7 cellular contexts compared by ENCODE assay signal in the genomic region with DNA sequence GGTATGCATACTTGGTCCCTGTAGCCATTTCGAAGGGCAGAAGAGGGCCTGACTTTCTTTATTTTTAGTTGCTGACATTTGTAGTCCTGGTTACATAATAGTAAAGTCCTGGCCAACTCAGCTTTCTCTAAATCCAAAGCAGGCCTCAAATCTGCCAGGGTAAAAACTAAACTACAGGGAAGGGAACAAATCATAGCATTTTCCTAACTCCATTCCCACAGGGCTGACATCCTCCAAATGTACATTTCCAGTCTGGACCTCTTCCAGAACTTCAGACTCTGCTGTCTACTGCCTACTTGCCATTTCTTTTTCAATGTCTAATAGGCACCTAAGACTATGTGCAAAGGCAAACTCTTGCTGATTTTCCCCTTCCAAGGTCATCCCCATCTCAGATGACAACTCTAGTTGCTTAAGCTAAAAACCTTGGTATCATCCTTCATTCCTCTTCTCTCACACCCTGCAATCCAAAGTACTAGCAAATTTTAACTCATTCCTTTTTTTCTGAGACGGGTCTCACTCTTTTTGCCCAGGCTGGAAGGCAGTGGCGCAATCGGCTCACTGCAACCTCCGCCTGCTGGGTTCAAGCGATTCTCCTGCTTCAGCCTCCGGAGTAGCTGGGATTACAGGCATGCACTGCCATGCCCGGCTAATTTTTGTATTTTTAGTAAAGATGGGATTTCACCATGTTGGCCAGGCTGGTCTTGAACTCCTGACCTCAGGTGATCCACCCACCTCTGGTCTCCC. TPM values are rescaled to one million over a fixed set of nuclear protein-coding genes. Genes with fewer than 3 reads are reported as not detected.
DNase-seq lines count a peak whose midpoint lies in the region; ATAC-seq and TF ChIP-seq lines count a peak whose summit lies in the region.

No MANE protein-coding gene starts in this region.

- DNase-seq in HFFc6: no peak
- no peak for DNase-seq in activated T-helper 1 cell treated with anti-CD3 and anti-CD28 coated beads, Interleukin-12 subunit alpha, Interleukin-12 subunit beta, Interleukin-2, Interleukin-4 antibody, amounts not matched to agents 30 ng/mL and 10 ng/mL and 1 ng/mL, durations not matched to agents 14 hours and 24 hours and 36 hours (ENCODE audit: low spot score)
- no peak for DNase-seq in glutamatergic neuron
- no peak for DNase-seq in glomerular visceral epithelial cell (ENCODE audit: extremely low spot score)
- no peak for DNase-seq in NCI-H345 treated with DMSO at 0.1 percent for 48 hours (lab: John Stamatoyannopoulos, UW; ENCODE audit: unreplicated experiment)

- H3K4me3 Mint-ChIP-seq in HFFc6: peak overlapping the region; percentile 89
- peak overlapping the region; percentile 97 for H3K4me3 Mint-ChIP-seq in activated T-helper 1 cell treated with anti-CD3 and anti-CD28 coated beads, Interleukin-12 subunit alpha, Interleukin-12 subunit beta, Interleukin-2, Interleukin-4 antibody, amounts not matched to agents 30 ng/mL and 10 ng/mL and 1 ng/mL, durations not matched to agents 14 hours and 24 hours and 36 hours
- H3K4me3 Mint-ChIP-seq in glutamatergic neuron (ENCODE audit: unreplicated experiment): peak overlapping the region; percentile 95
- H3K4me3 Mint-ChIP-seq in stimulated activated memory B cell treated with anti-CD40 and anti-IgM and Interleukin-4, amounts not matched to agents 10 μg/mL and 1 μg/mL and 100 μg/mL, for 72 hours: peak overlapping the region; percentile 94

- no peaks in the 10 kb centered on the region for H3K9me3 Mint-ChIP-seq in HFFc6
- no peaks in the 10 kb centered on the region for H3K9me3 Mint-ChIP-seq in activated T-helper 1 cell treated with anti-CD3 and anti-CD28 coated beads, Interleukin-12 subunit alpha, Interleukin-12 subunit beta, Interleukin-2, Interleukin-4 antibody, amounts not matched to agents 30 ng/mL and 10 ng/mL and 1 ng/mL, durations not matched to agents 14 hours and 24 hours and 36 hours
- peaks cover 38% of the 10 kb centered on the region for H3K9me3 Mint-ChIP-seq in glutamatergic neuron (ENCODE audit: unreplicated experiment)
- no peaks in the 10 kb centered on the region for H3K9me3 Mint-ChIP-seq in stimulated activated memory B cell treated with anti-CD40 and anti-IgM and Interleukin-4, amounts not matched to agents 10 μg/mL and 1 μg/mL and 100 μg/mL, for 72 hours

- intact Hi-C loops in activated T-helper 1 cell treated with anti-CD3 and anti-CD28 coated beads, Interleukin-12 subunit alpha, Interleukin-12 subunit beta, Interleukin-2, Interleukin-4 antibody, amounts not matched to agents 30 ng/mL and 10 ng/mL and 1 ng/mL, durations not matched to agents 14 hours and 24 hours and 36 hours (cut with micrococcal nuclease): no loop called here

- peak overlapping the region; percentile 99 for H3K27ac Mint-ChIP-seq in HFFc6
- no peak overlapping the region for H3K27ac Mint-ChIP-seq in activated T-helper 1 cell treated with anti-CD3 and anti-CD28 coated beads, Interleukin-12 subunit alpha, Interleukin-12 subunit beta, Interleukin-2, Interleukin-4 antibody, amounts not matched to agents 30 ng/mL and 10 ng/mL and 1 ng/mL, durations not matched to agents 14 hours and 24 hours and 36 hours
- H3K27ac Mint-ChIP-seq in glutamatergic neuron (ENCODE audit: unreplicated experiment): peak overlapping the region; percentile 91
- peak overlapping the region; percentile 99 for H3K27ac Mint-ChIP-seq in stimulated activated memory B cell treated with anti-CD40 and anti-IgM and Interleukin-4, amounts not matched to agents 10 μg/mL and 1 μg/mL and 100 μg/mL, for 72 hours

- TF ChIP-seq CTCF in HFFc6 (IDR thresholded peaks at IDR 0.05) (no peak), glutamatergic neuron (IDR thresholded peaks at IDR 0.05; ENCODE audit: partially characterized antibody, unreplicated experiment) (no peak)

- H3K36me3 Mint-ChIP-seq in HFFc6 (ENCODE audit: low read depth) (peaks cover 57% of the 10 kb centered on the region), glutamatergic neuron (ENCODE audit: unreplicated experiment) (peaks cover 7% of the 10 kb centered on the region)
- peaks cover 50% of the 10 kb centered on the region for H3K36me3 Mint-ChIP-seq in activated T-helper 1 cell treated with anti-CD3 and anti-CD28 coated beads, Interleukin-12 subunit alpha, Interleukin-12 subunit beta, Interleukin-2, Interleukin-4 antibody, amounts not matched to agents 30 ng/mL and 10 ng/mL and 1 ng/mL, durations not matched to agents 14 hours and 24 hours and 36 hours (ENCODE audit: low read depth)
- H3K36me3 Mint-ChIP-seq in stimulated activated memory B cell treated with anti-CD40 and anti-IgM and Interleukin-4, amounts not matched to agents 10 μg/mL and 1 μg/mL and 100 μg/mL, for 72 hours: peaks cover 57% of the 10 kb centered on the region

- no peak for ATAC-seq in stimulated activated memory B cell treated with anti-CD40 and anti-IgM and Interleukin-4, amounts not matched to agents 10 μg/mL and 1 μg/mL and 100 μg/mL, for 72 hours
- ATAC-seq in HG03469 (IDR thresholded peaks at IDR 0.05; ENCODE audit: unreplicated experiment): no peak

- H3K4me1 Mint-ChIP-seq in HFFc6 (ENCODE audit: low read depth): peaks cover 51% of the 10 kb centered on the region
- H3K4me1 Mint-ChIP-seq in activated T-helper 1 cell treated with anti-CD3 and anti-CD28 coated beads, Interleukin-12 subunit alpha, Interleukin-12 subunit beta, Interleukin-2, Interleukin-4 antibody, amounts not matched to agents 30 ng/mL and 10 ng/mL and 1 ng/mL, durations not matched to agents 14 hours and 24 hours and 36 hours (ENCODE audit: low read depth): peaks cover 50% of the 10 kb centered on the region
- peaks cover 20% of the 10 kb centered on the region for H3K4me1 Mint-ChIP-seq in glutamatergic neuron (ENCODE audit: low read depth, unreplicated experiment)
- H3K4me1 Mint-ChIP-seq in stimulated activated memory B cell treated with anti-CD40 and anti-IgM and Interleukin-4, amounts not matched to agents 10 μg/mL and 1 μg/mL and 100 μg/mL, for 72 hours: peaks cover 58% of the 10 kb centered on the region

- peaks cover 12% of the 10 kb centered on the region for H3K27me3 Mint-ChIP-seq in HFFc6 (ENCODE audit: insufficient read depth)
- no peaks in the 10 kb centered on the region for H3K27me3 Mint-ChIP-seq in activated T-helper 1 cell treated with anti-CD3 and anti-CD28 coated beads, Interleukin-12 subunit alpha, Interleukin-12 subunit beta, Interleukin-2, Interleukin-4 antibody, amounts not matched to agents 30 ng/mL and 10 ng/mL and 1 ng/mL, durations not matched to agents 14 hours and 24 hours and 36 hours (ENCODE audit: insufficient read depth)
- H3K27me3 Mint-ChIP-seq in glutamatergic neuron (ENCODE audit: unreplicated experiment): peaks cover 25% of the 10 kb centered on the region
- no peaks in the 10 kb centered on the region for H3K27me3 Mint-ChIP-seq in stimulated activated memory B cell treated with anti-CD40 and anti-IgM and Interleukin-4, amounts not matched to agents 10 μg/mL and 1 μg/mL and 100 μg/mL, for 72 hours

RNA-seq across cellular contexts. Expression of a gene that starts 2.0 kb away (rescaled TPM):
- 10 to 100 TPM in 4 of 6 experiments, 1 to 10 TPM in 2; 9.4 to 10.8 (median 10.2) TPM for total RNA-seq in HFFc6 (2021; fragmentation: NEBNext Ultra II Directional; extraction: Animal tissue kit (Norgen Biotek cat#: 25700))
- 17.8 and 18.1 TPM in 2 replicates for total RNA-seq in activated T-helper 1 cell treated with anti-CD3 and anti-CD28 coated beads, Interleukin-12 subunit alpha, Interleukin-12 subunit beta, Interleukin-2, Interleukin-4 antibody, amounts not matched to agents 30 ng/mL and 10 ng/mL and 1 ng/mL, durations not matched to agents 14 hours and 24 hours and 36 hours
- 70.9 TPM for total RNA-seq in glutamatergic neuron (ENCODE audit: unreplicated experiment)

RNA-seq across cellular contexts. Expression of a gene that starts 4.3 kb away (rescaled TPM):
- 10 to 100 TPM; 40.7 to 43.6 (median 42.1) TPM for total RNA-seq in HFFc6 (2021; fragmentation: NEBNext Ultra II Directional; extraction: Animal tissue kit (Norgen Biotek cat#: 25700))
- 63.3 and 66.8 TPM in 2 replicates for total RNA-seq in activated T-helper 1 cell treated with anti-CD3 and anti-CD28 coated beads, Interleukin-12 subunit alpha, Interleukin-12 subunit beta, Interleukin-2, Interleukin-4 antibody, amounts not matched to agents 30 ng/mL and 10 ng/mL and 1 ng/mL, durations not matched to agents 14 hours and 24 hours and 36 hours
- 108 TPM for total RNA-seq in glutamatergic neuron (ENCODE audit: unreplicated experiment)

RNA-seq across cellular contexts. Expression of a gene that starts 28.6 kb away (rescaled TPM):
- 100 to 1,000 TPM; 110 to 123 (median 116) TPM for total RNA-seq in HFFc6 (2021; fragmentation: NEBNext Ultra II Directional; extraction: Animal tissue kit (Norgen Biotek cat#: 25700))
- total RNA-seq in activated T-helper 1 cell treated with anti-CD3 and anti-CD28 coated beads, Interleukin-12 subunit alpha, Interleukin-12 subunit beta, Interleukin-2, Interleukin-4 antibody, amounts not matched to agents 30 ng/mL and 10 ng/mL and 1 ng/mL, durations not matched to agents 14 hours and 24 hours and 36 hours: 78.6 and 83.5 TPM in 2 replicates
- 484 TPM for total RNA-seq in glutamatergic neuron (ENCODE audit: unreplicated experiment)

RNA-seq across cellular contexts. Expression of a gene that starts 30.5 kb away (rescaled TPM):
- 100 to 1,000 TPM; 179 to 207 (median 193) TPM for total RNA-seq in HFFc6 (2021; fragmentation: NEBNext Ultra II Directional; extraction: Animal tissue kit (Norgen Biotek cat#: 25700))
- total RNA-seq in activated T-helper 1 cell treated with anti-CD3 and anti-CD28 coated beads, Interleukin-12 subunit alpha, Interleukin-12 subunit beta, Interleukin-2, Interleukin-4 antibody, amounts not matched to agents 30 ng/mL and 10 ng/mL and 1 ng/mL, durations not matched to agents 14 hours and 24 hours and 36 hours: 283 and 318 TPM in 2 replicates
- 870 TPM for total RNA-seq in glutamatergic neuron (ENCODE audit: unreplicated experiment)

RNA-seq across cellular contexts. Expression of a gene that starts 31.5 kb away (rescaled TPM):
- 1 to 10 TPM; 1.0 to 1.8 (median 1.2) TPM for total RNA-seq in HFFc6 (2021; fragmentation: NEBNext Ultra II Directional; extraction: Animal tissue kit (Norgen Biotek cat#: 25700))
- 2.4 TPM in 2 replicates for total RNA-seq in activated T-helper 1 cell treated with anti-CD3 and anti-CD28 coated beads, Interleukin-12 subunit alpha, Interleukin-12 subunit beta, Interleukin-2, Interleukin-4 antibody, amounts not matched to agents 30 ng/mL and 10 ng/mL and 1 ng/mL, durations not matched to agents 14 hours and 24 hours and 36 hours
- 314 TPM for total RNA-seq in glutamatergic neuron (ENCODE audit: unreplicated experiment)
